In the genomic region with DNA sequence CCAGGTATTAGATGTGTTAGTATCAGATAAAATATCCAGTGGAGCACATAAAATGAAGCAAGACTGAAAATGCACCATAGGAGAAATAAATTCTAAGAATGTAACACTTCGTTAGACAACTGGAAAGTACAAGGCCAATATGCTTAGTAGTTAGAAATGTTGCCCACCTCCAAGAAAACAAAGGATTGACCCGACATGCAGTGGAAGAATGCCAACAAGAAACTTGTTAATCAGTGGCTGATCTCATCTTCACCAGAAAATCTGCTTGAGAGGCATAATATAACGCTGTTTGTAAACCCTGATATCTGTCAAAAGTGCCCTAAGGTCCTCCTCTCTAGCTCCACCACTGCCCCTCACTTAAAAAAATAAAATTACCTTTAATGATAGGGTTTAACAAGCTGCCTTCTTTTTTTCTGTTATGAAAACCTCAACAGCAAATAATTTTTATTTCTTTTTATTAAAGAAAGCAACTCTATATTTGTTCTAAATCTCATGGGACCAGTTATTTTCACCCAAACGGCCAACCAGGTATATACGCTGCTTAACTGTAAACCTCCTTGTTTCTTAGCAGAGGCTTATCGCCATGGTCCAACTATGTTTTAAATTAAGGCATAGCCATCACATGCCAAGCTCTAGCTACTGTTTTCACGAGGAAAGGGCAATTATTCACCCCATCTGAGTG, we compare ENCODE assay signal across 7 cellular contexts. TPM values are rescaled to one million over a fixed set of nuclear protein-coding genes. Genes with fewer than 3 reads are reported as not detected.
A peak's percentile ranks its signal among the peaks of the same experiment; 100 is the strongest.
DNase-seq lines count a peak whose midpoint lies in the region; ATAC-seq lines count a peak whose summit lies in the region.

No MANE protein-coding gene starts in this region.

- no peaks in the 10 kb centered on the region for H3K36me3 Mint-ChIP-seq in activated CD4-positive, alpha-beta memory T cell treated with anti-CD3 and anti-CD28 coated beads for 36 hours

- peaks cover 39% of the 10 kb centered on the region for H3K4me1 ChIP-seq in HUES64 (ENCODE audit: insufficient read depth, low read length)

- CTCF ChIA-PET in activated CD4-positive, alpha-beta memory T cell treated with anti-CD3 and anti-CD28 coated beads for 36 hours (lab: Charles Lee) = interaction anchor here (0.7 to 9.8 kb wide), 10 partner anchors 11 to 444 kb away, joined by 3 to 183 read pairs (median 6); no protein-coding TSS in a partner anchor

- 0 out of 2 replicates have a peak overlapping the region, but pooled peaks have one; percentile 60 for H3K9ac ChIP-seq in HUES64 (ENCODE audit: low read depth, low read length)

- no peaks in the 10 kb centered on the region for H3K9me3 Mint-ChIP-seq in activated CD4-positive, alpha-beta memory T cell treated with anti-CD3 and anti-CD28 coated beads for 36 hours

- 69% methylated on average over 7 of the region's 7 CpGs for WGBS in HUES64

- H3K4me1 Mint-ChIP-seq in activated CD4-positive, alpha-beta memory T cell treated with anti-CD3 and anti-CD28 coated beads for 36 hours (ENCODE audit: low read depth) = peaks cover 32% of the 10 kb centered on the region

- H3K27me3 Mint-ChIP-seq in activated CD4-positive, alpha-beta memory T cell treated with anti-CD3 and anti-CD28 coated beads for 36 hours = no peaks in the 10 kb centered on the region

- POLR2A ChIA-PET in activated CD4-positive, alpha-beta memory T cell treated with anti-CD3 and anti-CD28 coated beads for 36 hours (lab: Charles Lee) = interaction anchor here (0.9 to 1.4 kb wide), 3 partner anchors 36 to 196 kb away, joined by 3 to 5 read pairs (median 3); no protein-coding TSS in a partner anchor

- H3K4me3 Mint-ChIP-seq in activated CD4-positive, alpha-beta memory T cell treated with anti-CD3 and anti-CD28 coated beads for 36 hours = peak overlapping the region; percentile 88

- H3K9me3 ChIP-seq in HUES64 (ENCODE audit: insufficient read depth, low read depth, low read length) = no peaks in the 10 kb centered on the region

- intact Hi-C loops in activated CD4-positive, alpha-beta memory T cell treated with anti-CD3 and anti-CD28 coated beads for 36 hours (cut with micrococcal nuclease) = loop anchor here (2.0 to 5.0 kb wide), 5 partner anchors 119 to 959 kb away; no protein-coding TSS in a partner anchor

- ATAC-seq in HG03521 (IDR thresholded peaks at IDR 0.05; ENCODE audit: unreplicated experiment) = no peak

- H3K27ac Mint-ChIP-seq in activated CD4-positive, alpha-beta memory T cell treated with anti-CD3 and anti-CD28 coated beads for 36 hours = no peak overlapping the region

- DNase-seq in activated CD4-positive, alpha-beta memory T cell treated with anti-CD3 and anti-CD28 coated beads for 36 hours = no peak
- no peak for DNase-seq in NOMO-1 (lab: John Stamatoyannopoulos, UW; ENCODE audit: unreplicated experiment in 2 of 2)
- DNase-seq in NCI-H187 (lab: John Stamatoyannopoulos, UW) = no peak

- H3K27me3 ChIP-seq in HUES64 (ENCODE audit: insufficient read depth, low read length) = peaks cover 28% of the 10 kb centered on the region

- H3K4me3 ChIP-seq in HUES64 (ENCODE audit: low read length) = peak overlapping the region; percentile 77
- H3K4me3 ChIP-seq in iPS-11a (ENCODE audit: low read depth, low read length) = peak overlapping the region; percentile 77
- H3K4me3 ChIP-seq in skin epidermis = peak overlapping the region; percentile 59 to 92 (median 84)

- H3K36me3 ChIP-seq in HUES64 (ENCODE audit: insufficient read depth, low read length) = no peaks in the 10 kb centered on the region

- H3K27ac ChIP-seq in HUES64 (ENCODE audit: low read depth, low read length) (no peak overlapping the region), skin epidermis (peak overlapping the region; percentile 24 to 98 (median 90))

RNA-seq across cellular contexts. Expression of a gene that starts 1.8 kb away (rescaled TPM):
- 6.1 TPM for polyA plus RNA-seq in HUES64 (2013, experiment 1 of 2)
- polyA plus RNA-seq in HUES64 (2013, experiment 2 of 2) = 5.4 TPM
- 1 to 10 TPM; 4.4 to 4.6 TPM for total RNA-seq in activated CD4-positive, alpha-beta memory T cell treated with anti-CD3 and anti-CD28 coated beads for 36 hours
